Comparison of ENCODE assay signal across 9 cellular contexts in the genomic region with DNA sequence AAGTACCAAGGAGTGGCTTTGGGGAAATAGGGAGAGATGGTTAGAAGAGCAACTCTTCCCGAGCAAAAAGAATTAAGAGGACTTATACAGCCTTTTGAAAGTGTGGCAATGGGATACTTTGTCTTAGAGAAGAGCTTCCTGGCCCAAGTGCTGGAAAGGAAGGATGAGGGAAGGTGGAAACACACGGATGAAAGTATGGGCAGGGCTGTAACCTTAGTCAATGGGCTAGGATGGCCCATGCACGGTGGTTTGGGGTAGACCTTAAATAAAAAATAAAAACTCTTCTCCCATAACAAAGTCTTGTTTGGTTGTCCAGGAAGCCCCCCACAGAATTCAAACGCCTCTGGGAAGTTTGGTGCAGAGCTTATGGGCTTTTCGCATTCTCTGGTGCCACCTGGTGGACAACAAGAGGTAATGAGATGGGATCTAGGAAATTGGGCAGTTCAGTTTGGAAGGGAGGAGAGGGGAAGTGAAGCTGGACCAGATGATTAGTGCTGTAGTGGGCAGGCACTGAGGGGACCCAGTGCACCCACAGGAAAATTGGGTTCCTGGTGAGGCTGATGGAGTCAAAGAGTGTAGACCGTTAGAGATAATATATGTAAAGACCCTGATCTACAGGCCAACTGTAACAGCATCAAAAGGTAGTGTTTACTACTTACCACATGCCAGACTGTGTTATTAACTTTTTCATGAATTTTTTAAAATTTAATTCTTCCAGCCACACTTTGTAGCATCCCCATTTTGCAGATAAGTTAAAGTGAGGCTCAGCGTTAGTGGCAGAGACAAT. TPM values are rescaled to one million over a fixed set of nuclear protein-coding genes. Genes with fewer than 3 reads are reported as not detected.
A peak's percentile ranks its signal among the peaks of the same experiment; 100 is the strongest.
DNase-seq lines count a peak whose midpoint lies in the region; ATAC-seq, FAIRE-seq and TF ChIP-seq lines count a peak whose summit lies in the region.
"Had no signal": no experiment of that assay in that cellular context is flagged by ENCODE, and none has a peak within 500 bp of the region (broad histone marks: within the 10 kb centered on the region; RNA-seq: fewer than 3 reads in every experiment).

No MANE protein-coding gene starts in this region.

- H3K9me3 Mint-ChIP-seq in progenitor cell of endocrine pancreas (ENCODE audit: low read depth): no peaks in the 10 kb centered on the region

- FAIRE-seq in frontal cortex (lab: Jason Lieb, UNC): no peak
- FAIRE-seq: colon had no signal

- no peak overlapping the region for H3K4me3 Mint-ChIP-seq in progenitor cell of endocrine pancreas (ENCODE audit: low read depth)

- DNase-seq in NCI-H2196 (lab: John Stamatoyannopoulos, UW; ENCODE audit: unreplicated experiment) (peak; percentile 9), NCI-H2196 treated with DMSO at 0.1 percent for 48 hours (lab: John Stamatoyannopoulos, UW; ENCODE audit: unreplicated experiment) (no peak), NCI-H82 treated with DMSO at 0.1 percent for 48 hours (lab: John Stamatoyannopoulos, UW; ENCODE audit: unreplicated experiment) (peak; percentile 43), activated T-cell treated with anti-CD3 and anti-CD28 coated beads for 1 hour (ENCODE audit: low read depth) (peak; percentile 11), frontal cortex (ENCODE audit: low spot score in 2 of 2) (peak; percentile 17 to 26), progenitor cell of endocrine pancreas (ENCODE audit: low spot score, unreplicated experiment) (peak; percentile 24), dedifferentiated amniotic fluid mesenchymal stem cell (ENCODE audit: extremely low spot score) (no peak)

- TF ChIP-seq CTCF in progenitor cell of endocrine pancreas (IDR thresholded peaks at IDR 0.05; ENCODE audit: unreplicated experiment): peak; percentile 95

- H3K36me3 Mint-ChIP-seq in progenitor cell of endocrine pancreas (ENCODE audit: insufficient read depth): no peaks in the 10 kb centered on the region

- ATAC-seq in HG02759 (IDR thresholded peaks at IDR 0.05; ENCODE audit: unreplicated experiment): peak; percentile 54

- H3K27me3 Mint-ChIP-seq in progenitor cell of endocrine pancreas: peaks cover 6% of the 10 kb centered on the region

- no peak overlapping the region for H3K27ac Mint-ChIP-seq in progenitor cell of endocrine pancreas

- H3K4me1 Mint-ChIP-seq in progenitor cell of endocrine pancreas (ENCODE audit: low read depth): no peaks in the 10 kb centered on the region

RNA-seq across cellular contexts. Expression of a gene that starts 13.8 kb away (rescaled TPM):
- 3.3 TPM for total RNA-seq in frontal cortex
- total RNA-seq in progenitor cell of endocrine pancreas: 16.6 and 19.8 TPM in 2 replicates

Comparison
In these comparisons a context has a peak if more than half of its experiments do, and no peak if none do; other contexts are left out.
1. DNase-seq: peak in NCI-H2196 (single experiment), NCI-H82 treated with DMSO at 0.1 percent for 48 hours (single experiment), activated T-cell treated with anti-CD3 and anti-CD28 coated beads for 1 hour (single experiment), frontal cortex (2 of 2) and progenitor cell of endocrine pancreas (single experiment); none in NCI-H2196 treated with DMSO at 0.1 percent for 48 hours (single experiment) and dedifferentiated amniotic fluid mesenchymal stem cell (single experiment).